31 cellular contexts compared by ENCODE assay signal in the genomic region with DNA sequence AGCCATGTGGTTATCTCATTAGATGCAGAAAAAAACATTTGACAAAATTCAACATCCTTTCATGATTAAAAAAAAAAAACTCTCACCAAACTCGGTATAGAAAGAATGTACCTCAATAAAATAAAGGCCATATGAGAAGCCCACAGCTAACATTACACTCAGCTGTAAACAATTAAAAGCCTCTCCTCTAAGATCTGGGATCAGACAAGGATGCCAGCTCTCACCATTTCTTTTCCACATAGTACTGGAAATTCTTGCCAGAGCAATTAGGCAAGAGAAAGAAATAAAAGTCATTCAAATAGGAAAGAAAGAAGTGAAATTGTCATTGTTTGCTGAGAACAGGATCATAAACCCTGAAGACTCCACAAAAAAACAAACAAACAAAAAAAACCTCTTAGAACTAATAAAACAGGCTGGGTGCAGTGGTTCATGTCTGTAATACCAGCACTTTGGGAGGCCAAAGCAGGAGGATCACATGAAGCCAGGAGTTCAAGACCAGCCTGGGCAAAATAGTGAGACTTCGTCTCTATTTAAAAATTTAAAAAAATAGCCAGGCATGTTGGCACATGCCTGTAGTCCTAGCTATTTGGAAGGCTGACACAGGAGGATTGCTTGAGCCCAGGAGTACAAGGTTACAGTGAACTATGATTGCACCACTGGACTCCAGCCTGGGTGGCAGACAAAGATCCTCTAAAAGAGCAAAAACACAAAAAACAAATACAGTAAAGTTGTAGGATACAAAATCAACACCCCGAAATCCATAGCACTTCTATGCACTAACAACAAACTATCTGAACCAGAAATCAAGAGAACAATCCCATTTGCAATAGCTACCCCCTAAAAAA.
"Had no signal": no experiment of that assay in that cellular context is flagged by ENCODE, and none has a peak within 500 bp of the region (broad histone marks: within the 10 kb centered on the region; RNA-seq: fewer than 3 reads in every experiment).

No MANE protein-coding gene starts in this region.

- H3K27me3 ChIP-seq: gastrocnemius medialis, pancreas, stomach, thyroid gland, upper lobe of left lung had no signal

- H3K27me3 Mint-ChIP-seq: activated CD4-positive, alpha-beta memory T cell treated with anti-CD3 and anti-CD28 coated beads, Interleukin-2, amount 10 ng/mL, durations not matched to agents 7 days and 5 days; activated CD4-positive, alpha-beta T cell treated with anti-CD3 and anti-CD28 coated beads, Interleukin-2, amount 10 ng/mL, durations not matched to agents 7 days and 5 days; activated naive CD4-positive, alpha-beta T cell treated with anti-CD3 and anti-CD28 coated beads, Interleukin-2, amount 50 U/mL, for 24 hours; activated naive CD8-positive, alpha-beta T cell treated with anti-CD3 and anti-CD28 coated beads, Interleukin-2, amount 50 U/mL, for 24 hours; activated T-cell treated with anti-CD3 and anti-CD28 coated beads, Interleukin-2, amount 50 U/mL, for 24 hours; central memory CD8-positive, alpha-beta T cell; memory B cell; naive thymus-derived CD4-positive, alpha-beta T cell; stimulated activated naive B cell treated with anti-CD40 and anti-IgM and Interleukin-4, amounts not matched to agents 10 μg/mL and 1 μg/mL and 100 μg/mL, for 72 hours had no signal

- H3K36me3 ChIP-seq: pancreas, prostate gland, thyroid gland, upper lobe of left lung, WERI-Rb-1 had no signal

- H3K4me1 Mint-ChIP-seq: activated CD4-positive, alpha-beta memory T cell treated with anti-CD3 and anti-CD28 coated beads, Interleukin-2, amount 10 ng/mL, durations not matched to agents 7 days and 5 days; activated CD4-positive, alpha-beta T cell treated with anti-CD3 and anti-CD28 coated beads, Interleukin-2, amount 10 ng/mL, durations not matched to agents 7 days and 5 days; activated naive CD4-positive, alpha-beta T cell treated with anti-CD3 and anti-CD28 coated beads, Interleukin-2, amount 50 U/mL, for 24 hours; activated naive CD8-positive, alpha-beta T cell treated with anti-CD3 and anti-CD28 coated beads, Interleukin-2, amount 50 U/mL, for 24 hours; central memory CD8-positive, alpha-beta T cell; memory B cell; naive thymus-derived CD4-positive, alpha-beta T cell; neural crest cell; stimulated activated naive B cell treated with anti-CD40 and anti-IgM and Interleukin-4, amounts not matched to agents 10 μg/mL and 1 μg/mL and 100 μg/mL, for 72 hours had no signal

- H3K27ac Mint-ChIP-seq: activated CD4-positive, alpha-beta memory T cell treated with anti-CD3 and anti-CD28 coated beads, Interleukin-2, amount 10 ng/mL, durations not matched to agents 7 days and 5 days; activated CD4-positive, alpha-beta T cell treated with anti-CD3 and anti-CD28 coated beads, Interleukin-2, amount 10 ng/mL, durations not matched to agents 7 days and 5 days; activated naive CD4-positive, alpha-beta T cell treated with anti-CD3 and anti-CD28 coated beads, Interleukin-2, amount 50 U/mL, for 24 hours; activated naive CD8-positive, alpha-beta T cell treated with anti-CD3 and anti-CD28 coated beads, Interleukin-2, amount 50 U/mL, for 24 hours; activated T-cell treated with anti-CD3 and anti-CD28 coated beads, Interleukin-2, amount 50 U/mL, for 24 hours; activated T-helper 2 cell treated with anti-CD3 and anti-CD28 coated beads, Interferon-gamma antibody, Interleukin-2, Interleukin-4, amounts not matched to agents 10 μg/mL and 5 μg/mL and 100 μg/mL, durations not matched to agents 14 hours and 24 hours and 36 hours; memory B cell; naive thymus-derived CD4-positive, alpha-beta T cell; stimulated activated naive B cell treated with anti-CD40 and anti-IgM and Interleukin-4, amounts not matched to agents 10 μg/mL and 1 μg/mL and 100 μg/mL, for 72 hours had no signal

- H3K36me3 Mint-ChIP-seq: activated naive CD4-positive, alpha-beta T cell treated with anti-CD3 and anti-CD28 coated beads, Interleukin-2, amount 50 U/mL, for 24 hours; memory B cell; naive thymus-derived CD4-positive, alpha-beta T cell had no signal

- H3K27ac ChIP-seq: gastrocnemius medialis, pancreas, prostate gland, stomach, thyroid gland, upper lobe of left lung, WERI-Rb-1 had no signal

- H3K4me2 ChIP-seq: smooth muscle cell had no signal

- DNase-seq: activated CD4-positive, alpha-beta memory T cell treated with anti-CD3 and anti-CD28 coated beads, Interleukin-2, amount 10 ng/mL, durations not matched to agents 7 days and 5 days; activated CD4-positive, alpha-beta T cell treated with anti-CD3 and anti-CD28 coated beads for 1 hour; activated CD4-positive, alpha-beta T cell treated with anti-CD3 and anti-CD28 coated beads, Interleukin-2, amount 10 ng/mL, durations not matched to agents 7 days and 5 days; activated CD8-positive, alpha-beta memory T cell treated with anti-CD3 and anti-CD28 coated beads, Interleukin-2, amount 50 U/mL, for 48 hours; activated naive CD8-positive, alpha-beta T cell treated with anti-CD3 and anti-CD28 coated beads, Interleukin-2, amount 50 U/mL, for 24 hours; activated T-cell treated with anti-CD3 and anti-CD28 coated beads, Interleukin-2, amount 50 U/mL, for 24 hours; amygdala; dermis blood vessel endothelial cell; effector CD4-positive, alpha-beta T cell; gastrocnemius medialis; glutamatergic neuron; islet precursor cell; left ventricle myocardium superior; midbrain; naive thymus-derived CD4-positive, alpha-beta T cell; nucleus accumbens; pancreas; stimulated activated CD4-positive, alpha-beta T cell treated with anti-CD3 and anti-CD28 coated beads, Interleukin-2, amount 100 ng/mL, for 24 hours; stimulated activated naive B cell treated with anti-CD40 and anti-IgM and Interleukin-4, amounts not matched to agents 10 μg/mL and 1 μg/mL and 100 μg/mL, for 72 hours; stomach; T-helper 9 cell; thyroid gland; upper lobe of left lung; WERI-Rb-1 had no signal

- H3K4me3 Mint-ChIP-seq: activated CD4-positive, alpha-beta memory T cell treated with anti-CD3 and anti-CD28 coated beads, Interleukin-2, amount 10 ng/mL, durations not matched to agents 7 days and 5 days; activated CD4-positive, alpha-beta T cell treated with anti-CD3 and anti-CD28 coated beads, Interleukin-2, amount 10 ng/mL, durations not matched to agents 7 days and 5 days; activated naive CD4-positive, alpha-beta T cell treated with anti-CD3 and anti-CD28 coated beads, Interleukin-2, amount 50 U/mL, for 24 hours; activated naive CD8-positive, alpha-beta T cell treated with anti-CD3 and anti-CD28 coated beads, Interleukin-2, amount 50 U/mL, for 24 hours; activated T-cell treated with anti-CD3 and anti-CD28 coated beads, Interleukin-2, amount 50 U/mL, for 24 hours; central memory CD8-positive, alpha-beta T cell; memory B cell; naive thymus-derived CD4-positive, alpha-beta T cell; neural crest cell; stimulated activated naive B cell treated with anti-CD40 and anti-IgM and Interleukin-4, amounts not matched to agents 10 μg/mL and 1 μg/mL and 100 μg/mL, for 72 hours had no signal

- ATAC-seq: activated naive CD8-positive, alpha-beta T cell treated with anti-CD3 and anti-CD28 coated beads, Interleukin-2, amount 50 U/mL, for 24 hours; gastrocnemius medialis; left ventricle myocardium superior; naive thymus-derived CD4-positive, alpha-beta T cell; pancreas; stimulated activated naive B cell treated with anti-CD40 and anti-IgM and Interleukin-4, amounts not matched to agents 10 μg/mL and 1 μg/mL and 100 μg/mL, for 72 hours had no signal

- H3K4me1 ChIP-seq: gastrocnemius medialis, pancreas, prostate gland, stomach, thyroid gland, upper lobe of left lung had no signal

- H3K9me3 ChIP-seq: gastrocnemius medialis, pancreas, prostate gland, thyroid gland, upper lobe of left lung had no signal

- H3K4me3 ChIP-seq: gastrocnemius medialis, pancreas, prostate gland, smooth muscle cell, stomach, thyroid gland, upper lobe of left lung had no signal
